Comparison of ENCODE assay signal across 20 cellular contexts in the genomic region with DNA sequence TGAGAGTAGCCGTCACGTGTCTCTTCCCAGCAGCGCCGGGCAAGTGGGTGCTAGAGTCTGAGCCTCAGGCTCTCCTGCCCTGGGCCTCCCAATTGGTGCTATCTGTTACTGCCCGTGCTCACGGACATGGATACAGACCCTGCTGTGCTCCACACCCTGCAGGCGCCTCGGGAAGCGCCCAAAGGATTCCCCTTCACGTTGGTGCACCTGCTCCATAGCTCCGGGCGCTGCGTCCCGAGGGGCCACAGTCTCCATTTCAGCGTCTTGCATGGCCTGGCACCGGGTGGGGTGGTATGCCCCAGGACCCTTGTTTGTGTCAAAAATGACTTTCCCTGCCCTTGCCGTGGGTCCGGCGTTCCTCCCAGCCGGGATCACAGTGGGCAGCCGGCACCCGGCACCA. TPM values are rescaled to one million over a fixed set of nuclear protein-coding genes. Genes with fewer than 3 reads are reported as not detected.
A peak's percentile ranks its signal among the peaks of the same experiment; 100 is the strongest.
DNase-seq lines count a peak whose midpoint lies in the region; ATAC-seq, FAIRE-seq and TF ChIP-seq lines count a peak whose summit lies in the region.
"Had no signal": no experiment of that assay in that cellular context is flagged by ENCODE, and none has a peak within 500 bp of the region (broad histone marks: within the 10 kb centered on the region; RNA-seq: fewer than 3 reads in every experiment).

No MANE protein-coding gene starts in this region.

- H3K9me3 ChIP-seq in endothelial cell of umbilical vein (replicated peaks; ENCODE audit: control insufficient read depth, insufficient read depth, low read length) (no peaks in the 10 kb centered on the region), osteoblast (ENCODE audit: low read depth, low read length) (no peaks in the 10 kb centered on the region), aorta (ENCODE audit: control insufficient read depth, low read length) (no peaks in the 10 kb centered on the region)
- H3K9me3 ChIP-seq in naive thymus-derived CD4-positive, alpha-beta T cell (ENCODE audit: control insufficient read depth in 2 of 3, low read length in 3 of 3) = no peaks in the 10 kb centered on the region
- H3K9me3 ChIP-seq: Caco-2 had no signal

- TF ChIP-seq CTCF in endothelial cell of umbilical vein (IDR thresholded peaks at IDR 0.05; ENCODE audit: extremely low read depth in 1 of 2, insufficient read depth in 1 of 2, low read depth in 1 of 2, low read length in 2 of 2) (no peak), osteoblast (IDR thresholded peaks at IDR 0.05; ENCODE audit: extremely low read depth, low read depth, low read length) (no peak)

- H2AFZ ChIP-seq in endothelial cell of umbilical vein (ENCODE audit: low read depth, low read length) (no peak overlapping the region), osteoblast (ENCODE audit: low read length) (no peak overlapping the region)

- WGBS in aorta, 2 donors = 93 to 94% methylated on average over 22 of the region's 22 CpGs

- H3K79me2 ChIP-seq in endothelial cell of umbilical vein (ENCODE audit: control insufficient read depth, insufficient read depth, low read length) = no peaks in the 10 kb centered on the region
- H3K79me2 ChIP-seq in osteoblast (ENCODE audit: insufficient read depth, low read length) = no peaks in the 10 kb centered on the region

- H3K27me3 ChIP-seq in endothelial cell of umbilical vein (ENCODE audit: control insufficient read depth in 2 of 2, insufficient read depth in 2 of 2, low read length in 2 of 2) (no peaks in the 10 kb centered on the region), osteoblast (ENCODE audit: insufficient read depth, low read length) (no peaks in the 10 kb centered on the region), aorta (ENCODE audit: control insufficient read depth in 1 of 2, insufficient read depth in 2 of 2, low read length in 1 of 2) (no peaks in the 10 kb centered on the region)
- H3K27me3 ChIP-seq in naive thymus-derived CD4-positive, alpha-beta T cell (ENCODE audit: control insufficient read depth in 2 of 2, insufficient read depth in 2 of 2, low read length in 2 of 2) = no peaks in the 10 kb centered on the region

- no peak overlapping the region for H3K4me3 Mint-ChIP-seq in activated T-helper 17 cell treated with anti-CD3 and anti-CD28 coated beads, Interleukin-2, amount 50 U/mL, for 72 hours
- H3K4me3 Mint-ChIP-seq in naive thymus-derived CD4-positive, alpha-beta T cell = no peak overlapping the region
- H3K4me3 Mint-ChIP-seq: CD4-positive, alpha-beta T cell; H9 had no signal

- H3K36me3 ChIP-seq in endothelial cell of umbilical vein (ENCODE audit: control insufficient read depth in 2 of 2, extremely low read depth in 1 of 2, insufficient read depth in 2 of 2, low read length in 2 of 2) = peaks cover 2 to 20% of the 10 kb centered on the region in 2 experiments
- H3K36me3 ChIP-seq in osteoblast (ENCODE audit: insufficient read depth, low read length) = peaks cover 9% of the 10 kb centered on the region
- peaks cover 6 to 7% of the 10 kb centered on the region in 2 donors for H3K36me3 ChIP-seq in aorta (ENCODE audit: control insufficient read depth in 1 of 2, insufficient read depth in 2 of 2, low read length in 1 of 2)
- H3K36me3 ChIP-seq in naive thymus-derived CD4-positive, alpha-beta T cell (ENCODE audit: control insufficient read depth in 2 of 3, insufficient read depth in 3 of 3, low read length in 3 of 3) = peaks cover 0 to 27% (median 0%) of the 10 kb centered on the region in 3 experiments

- CTCF ChIA-PET in endothelial cell of umbilical vein (lab: Charles Lee) = interaction anchor here (1.6 kb wide), 1 partner anchor 30 kb away, joined by 3 read pairs; the partner anchor contains the start of gene ZNF282
- CTCF ChIA-PET in naive thymus-derived CD4-positive, alpha-beta T cell (lab: Charles Lee) = interaction anchor here (0.6 kb wide), 1 partner anchor 1735 kb away, joined by 3 read pairs; no protein-coding TSS in a partner anchor

- H3K9me3 Mint-ChIP-seq in activated T-helper 17 cell treated with anti-CD3 and anti-CD28 coated beads, Interleukin-2, amount 50 U/mL, for 72 hours = no peaks in the 10 kb centered on the region
- peaks cover 0 to 3% (median 0%) of the 10 kb centered on the region in 11 donors for H3K9me3 Mint-ChIP-seq in naive thymus-derived CD4-positive, alpha-beta T cell
- H3K9me3 Mint-ChIP-seq: CD4-positive, alpha-beta T cell; H9 had no signal

- dilution Hi-C loops in endothelial cell of umbilical vein (cut with MboI; ENCODE audit: extremely low pct_ligation_motif_present, low sequenced_read_pairs) = no loop called here

- no peaks in the 10 kb centered on the region for H3K27me3 Mint-ChIP-seq in activated T-helper 17 cell treated with anti-CD3 and anti-CD28 coated beads, Interleukin-2, amount 50 U/mL, for 72 hours
- no peaks in the 10 kb centered on the region for H3K27me3 Mint-ChIP-seq in naive thymus-derived CD4-positive, alpha-beta T cell
- H3K27me3 Mint-ChIP-seq: CD4-positive, alpha-beta T cell had no signal

- intact Hi-C loops in endothelial cell of umbilical vein (cut with micrococcal nuclease) (no loop called here), aorta (cut with DNase I) (no loop called here)
- intact Hi-C loops in naive thymus-derived CD4-positive, alpha-beta T cell (cut with micrococcal nuclease) = no loop called here

- H3K9me1 ChIP-seq in endothelial cell of umbilical vein (replicated peaks; ENCODE audit: control insufficient read depth, extremely low read depth, insufficient read depth, low read length) = no peaks in the 10 kb centered on the region

- no peak overlapping the region for H3K4me3 ChIP-seq in endothelial cell of umbilical vein (replicated peaks in 1 of 3; ENCODE audit: insufficient read depth in 1 of 3, low read depth in 1 of 3, low read length in 3 of 3)
- H3K4me3 ChIP-seq in osteoblast (ENCODE audit: insufficient read depth, low read length) = no peak overlapping the region
- no peak overlapping the region for H3K4me3 ChIP-seq in aorta (ENCODE audit: low read length in 2 of 2)
- no peak overlapping the region for H3K4me3 ChIP-seq in naive thymus-derived CD4-positive, alpha-beta T cell (ENCODE audit: low read length)

- TF ChIP-seq POLR2A in endothelial cell of umbilical vein (IDR thresholded peaks at IDR 0.05; ENCODE audit: low read depth, low read length) (no peak), GM12892 (IDR thresholded peaks at IDR 0.05; ENCODE audit: low read depth, low read length) (no peak)

- no peak for FAIRE-seq in endothelial cell of umbilical vein (lab: Jason Lieb, UNC)
- no peak for FAIRE-seq in GM12892 (lab: Jason Lieb, UNC)
- FAIRE-seq: A204.1, D721Med, GM18507, H1 had no signal

- peak overlapping the region; percentile 66 for H3K27ac Mint-ChIP-seq in activated T-helper 17 cell treated with anti-CD3 and anti-CD28 coated beads, Interleukin-2, amount 50 U/mL, for 72 hours
- H3K27ac Mint-ChIP-seq in naive thymus-derived CD4-positive, alpha-beta T cell = no peak overlapping the region
- H3K27ac Mint-ChIP-seq: CD4-positive, alpha-beta T cell had no signal

- POLR2A ChIA-PET in endothelial cell of umbilical vein (lab: Charles Lee) = no interaction called here
- POLR2A ChIA-PET in naive thymus-derived CD4-positive, alpha-beta T cell (lab: Charles Lee) = interaction anchor here (0.6 kb wide), 1 partner anchor 41 kb away, joined by 4 read pairs; no protein-coding TSS in a partner anchor

- ATAC-seq in activated T-helper 17 cell treated with anti-CD3 and anti-CD28 coated beads, Interleukin-2, amount 50 U/mL, for 72 hours (replicated peaks) = peak; percentile 12
- ATAC-seq in aorta (ENCODE audit: low FRiP score) = peak; percentile 8
- ATAC-seq in GM21737 (IDR thresholded peaks at IDR 0.05; ENCODE audit: unreplicated experiment) = no peak
- ATAC-seq in naive thymus-derived CD4-positive, alpha-beta T cell = no peak

- DNase-seq in endothelial cell of umbilical vein (ENCODE audit: low read depth, low spot score) (no peak), osteoblast (ENCODE audit: insufficient read length, low spot score, missing footprints) (peak; percentile 38), aorta (peak in 1 of 2 donors; percentile 76), GM12892 (ENCODE audit: insufficient read length) (no peak), amygdala (lab: John Stamatoyannopoulos, UW) (no peak)
- no peak for DNase-seq in naive thymus-derived CD4-positive, alpha-beta T cell
- DNase-seq: ACHN; AML-193; Caco-2; CD4-positive, alpha-beta T cell; GF-D8; H9 had no signal

- H3K4me1 Mint-ChIP-seq in activated T-helper 17 cell treated with anti-CD3 and anti-CD28 coated beads, Interleukin-2, amount 50 U/mL, for 72 hours = peaks cover 12% of the 10 kb centered on the region
- H3K4me1 Mint-ChIP-seq in naive thymus-derived CD4-positive, alpha-beta T cell = peaks cover 0 to 7% (median 0%) of the 10 kb centered on the region in 7 donors
- H3K4me1 Mint-ChIP-seq: H9 had no signal

- no peak overlapping the region for H3K4me2 ChIP-seq in endothelial cell of umbilical vein (ENCODE audit: insufficient read depth, low read length)
- H3K4me2 ChIP-seq in osteoblast (ENCODE audit: insufficient read depth, low read length) = no peak overlapping the region
- H3K4me2 ChIP-seq: KMS-11 had no signal

- H3K4me1 ChIP-seq in endothelial cell of umbilical vein (ENCODE audit: control insufficient read depth, extremely low read depth, insufficient read depth, low read length) (no peaks in the 10 kb centered on the region), osteoblast (ENCODE audit: insufficient read depth, low read length) (no peaks in the 10 kb centered on the region), aorta (ENCODE audit: control insufficient read depth in 1 of 2, insufficient read depth in 2 of 2, low read length in 2 of 2) (no peaks in the 10 kb centered on the region)
- no peaks in the 10 kb centered on the region for H3K4me1 ChIP-seq in naive thymus-derived CD4-positive, alpha-beta T cell (ENCODE audit: control insufficient read depth in 2 of 2, insufficient read depth in 2 of 2, low read length in 2 of 2)
- H3K4me1 ChIP-seq: Caco-2 had no signal

- no peak overlapping the region for H3K9ac ChIP-seq in endothelial cell of umbilical vein (replicated peaks; ENCODE audit: extremely low read depth, insufficient read depth, low read length)
- H3K9ac ChIP-seq: KMS-11 had no signal

- H3K27ac ChIP-seq in endothelial cell of umbilical vein (ENCODE audit: insufficient read depth, low read depth, low read length) = no peak overlapping the region
- H3K27ac ChIP-seq in osteoblast (ENCODE audit: low read depth, low read length) = no peak overlapping the region
- H3K27ac ChIP-seq in aorta (ENCODE audit: low read depth in 1 of 2, low read length in 2 of 2) = no peak overlapping the region
- H3K27ac ChIP-seq in naive thymus-derived CD4-positive, alpha-beta T cell (ENCODE audit: low read depth, low read length) = no peak overlapping the region
- H3K27ac ChIP-seq: C4-2B, KMS-11 had no signal

- peaks cover 48% of the 10 kb centered on the region for H3K36me3 Mint-ChIP-seq in activated T-helper 17 cell treated with anti-CD3 and anti-CD28 coated beads, Interleukin-2, amount 50 U/mL, for 72 hours (ENCODE audit: low read depth)
- peaks cover 3 to 23% (median 10%) of the 10 kb centered on the region in 5 donors for H3K36me3 Mint-ChIP-seq in naive thymus-derived CD4-positive, alpha-beta T cell

- H4K20me1 ChIP-seq in endothelial cell of umbilical vein (replicated peaks; ENCODE audit: control insufficient read depth, extremely low read depth, insufficient read depth, low read length) (no peaks in the 10 kb centered on the region), osteoblast (ENCODE audit: insufficient read depth, low read length) (no peaks in the 10 kb centered on the region)

- TSS peak; percentile 8 for BruUV-seq in endothelial cell of umbilical vein (replicated peaks; lab: Mats Ljungman, UMichigan)

RNA-seq across cellular contexts. Expression of gene ZNF212, which starts 13.8 kb away (rescaled TPM):
- total RNA-seq in activated T-helper 17 cell treated with anti-CD3 and anti-CD28 coated beads, Interleukin-2, amount 50 U/mL, for 72 hours = 10 to 100 TPM in 1 of 2 donors, 1 to 10 TPM in 1; 9.3 to 19.5 TPM
- total RNA-seq in endothelial cell of umbilical vein (9.0 and 9.2 TPM in 2 replicates), osteoblast (8.5 and 9.0 TPM in 2 replicates), aorta (10 to 100 TPM in 1 of 2 donors, 1 to 10 TPM in 1; 7.8 to 11.7 TPM)
- polyA plus RNA-seq in endothelial cell of umbilical vein (3.3 and 3.6 TPM in 2 replicates), aorta (10 to 100 TPM in 1 of 2 donors, 1 to 10 TPM in 1; 8.6 to 11.6 TPM)
- 3.9 and 4.0 TPM in 2 replicates for polyA plus RNA-seq in endothelial cell of umbilical vein (2011; cell fraction: cytosol; rRNA removed)
- polyA plus RNA-seq in endothelial cell of umbilical vein (2011; cell fraction: nucleus; rRNA removed) = 12.3 and 13.1 TPM in 2 replicates
- polyA plus RNA-seq in endothelial cell of umbilical vein (2012) = 3.3 and 4.6 TPM in 2 replicates
- polyA minus RNA-seq in endothelial cell of umbilical vein = 4.2 and 5.5 TPM in 2 replicates
- 4.6 TPM for polyA minus RNA-seq in endothelial cell of umbilical vein (2011; cell fraction: cytosol; rRNA and poly(A)+ RNA removed)
- polyA minus RNA-seq in endothelial cell of umbilical vein (2011; cell fraction: nucleus; rRNA and poly(A)+ RNA removed) = 4.8 and 6.3 TPM in 2 replicates
- total RNA-seq in naive thymus-derived CD4-positive, alpha-beta T cell = 10 to 100 TPM; 10.4 to 20.6 (median 13.3) TPM
- polyA plus RNA-seq in naive thymus-derived CD4-positive, alpha-beta T cell = 10 to 100 TPM in 1 of 2 donors, 1 to 10 TPM in 1; 5.9 to 11.4 TPM
- 3.8 TPM for polyA plus RNA-seq in GM12892 (2012; ENCODE audit: missing spikeins)

RNA-seq across cellular contexts. Expression of gene ZNF282, which starts 30.3 kb away (rescaled TPM):
- total RNA-seq in activated T-helper 17 cell treated with anti-CD3 and anti-CD28 coated beads, Interleukin-2, amount 50 U/mL, for 72 hours = 100 to 1,000 TPM; 103 to 105 TPM
- total RNA-seq in endothelial cell of umbilical vein (34.4 and 36.0 TPM in 2 replicates), osteoblast (28.6 and 30.6 TPM in 2 replicates), aorta (10 to 100 TPM; 15.5 to 21.4 TPM)
- polyA plus RNA-seq in endothelial cell of umbilical vein (20.0 and 33.2 TPM in 2 replicates), aorta (1 to 10 TPM; 5.3 to 8.9 TPM)
- polyA plus RNA-seq in endothelial cell of umbilical vein (2011; cell fraction: cytosol; rRNA removed) = 13.8 and 16.2 TPM in 2 replicates
- 21.3 and 51.7 TPM in 2 replicates for polyA plus RNA-seq in endothelial cell of umbilical vein (2011; cell fraction: nucleus; rRNA removed)
- polyA plus RNA-seq in endothelial cell of umbilical vein (2012) = 15.4 and 18.4 TPM in 2 replicates
- polyA minus RNA-seq in endothelial cell of umbilical vein = 19.4 and 24.3 TPM in 2 replicates
- 23.5 TPM for polyA minus RNA-seq in endothelial cell of umbilical vein (2011; cell fraction: cytosol; rRNA and poly(A)+ RNA removed)
- 30.1 and 34.7 TPM in 2 replicates for polyA minus RNA-seq in endothelial cell of umbilical vein (2011; cell fraction: nucleus; rRNA and poly(A)+ RNA removed)
- 10 to 100 TPM; 12.1 to 36.7 (median 15.1) TPM for total RNA-seq in naive thymus-derived CD4-positive, alpha-beta T cell
- polyA plus RNA-seq in naive thymus-derived CD4-positive, alpha-beta T cell = 1 to 10 TPM in 1 of 2 donors, under 1 TPM in 1; 0.83 to 1.1 TPM
- polyA plus RNA-seq in GM12892 (2012; ENCODE audit: missing spikeins) = 5.3 TPM

RNA-seq across cellular contexts. Expression of gene ZNF783, which starts 36.3 kb away (rescaled TPM):
- 10 to 100 TPM; 12.7 to 17.3 TPM for total RNA-seq in activated T-helper 17 cell treated with anti-CD3 and anti-CD28 coated beads, Interleukin-2, amount 50 U/mL, for 72 hours
- total RNA-seq in endothelial cell of umbilical vein (9.2 and 9.8 TPM in 2 replicates), osteoblast (13.3 and 13.4 TPM in 2 replicates), aorta (10 to 100 TPM; 14.6 to 23.8 TPM)
- polyA plus RNA-seq in endothelial cell of umbilical vein (7.3 and 8.0 TPM in 2 replicates), aorta (10 to 100 TPM in 1 of 2 donors, 1 to 10 TPM in 1; 1.0 to 17.1 TPM)
- 4.2 and 5.5 TPM in 2 replicates for polyA plus RNA-seq in endothelial cell of umbilical vein (2011; cell fraction: cytosol; rRNA removed)
- polyA plus RNA-seq in endothelial cell of umbilical vein (2011; cell fraction: nucleus; rRNA removed) = 39.4 and 41.8 TPM in 2 replicates
- 3.9 and 5.4 TPM in 2 replicates for polyA plus RNA-seq in endothelial cell of umbilical vein (2012)
- 6.9 and 10.7 TPM in 2 replicates for polyA minus RNA-seq in endothelial cell of umbilical vein
- polyA minus RNA-seq in endothelial cell of umbilical vein (2011; cell fraction: cytosol; rRNA and poly(A)+ RNA removed) = 3.9 TPM
- polyA minus RNA-seq in endothelial cell of umbilical vein (2011; cell fraction: nucleus; rRNA and poly(A)+ RNA removed) = 7.7 and 10.1 TPM in 2 replicates
- 10 to 100 TPM; 23.3 to 49.2 (median 36.0) TPM for total RNA-seq in naive thymus-derived CD4-positive, alpha-beta T cell
- polyA plus RNA-seq in naive thymus-derived CD4-positive, alpha-beta T cell = 1 to 10 TPM; 6.2 to 9.7 TPM
- 6.6 TPM for polyA plus RNA-seq in GM12892 (2012; ENCODE audit: missing spikeins)

Comparison
In these comparisons a context has a peak if more than half of its experiments do, and no peak if none do; other contexts are left out.
1. ATAC-seq: peak in activated T-helper 17 cell treated with anti-CD3 and anti-CD28 coated beads, Interleukin-2, amount 50 U/mL, for 72 hours (single experiment) and aorta (single experiment); none in GM21737 (single experiment) and naive thymus-derived CD4-positive, alpha-beta T cell (single experiment).